8 cellular contexts compared by ENCODE assay signal in the genomic region with DNA sequence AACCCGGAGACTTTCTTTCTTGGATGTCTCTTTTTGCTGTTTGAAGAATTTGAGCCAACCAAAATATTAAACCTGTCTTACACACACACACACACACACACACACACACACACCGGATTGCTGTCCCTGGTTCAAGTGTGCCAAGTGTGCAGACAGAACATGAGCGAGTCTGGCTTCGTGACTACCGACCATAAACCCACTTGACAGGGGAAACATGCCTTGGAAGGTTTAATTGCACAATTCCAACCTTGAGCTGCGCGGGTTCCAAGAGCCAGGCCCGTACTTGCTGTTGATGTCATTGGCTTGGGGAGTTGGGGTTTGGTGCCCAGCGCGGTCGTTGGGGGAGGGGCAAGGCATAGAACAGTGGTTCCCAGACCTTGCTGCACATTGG. TPM values are rescaled to one million over a fixed set of nuclear protein-coding genes. Genes with fewer than 3 reads are reported as not detected.
DNase-seq lines count a peak whose midpoint lies in the region; ATAC-seq, FAIRE-seq and TF ChIP-seq lines count a peak whose summit lies in the region.

No MANE protein-coding gene starts in this region.

- peaks cover 32% of the 10 kb centered on the region for H3K4me1 ChIP-seq in Caco-2
- H3K4me1 ChIP-seq in RWPE2 (ENCODE audit: insufficient read depth, poor library complexity, severe bottlenecking) = peaks cover 32% of the 10 kb centered on the region
- peaks cover 32% of the 10 kb centered on the region for H3K4me1 ChIP-seq in foreskin keratinocyte
- peaks cover 0 to 10% (median 0%) of the 10 kb centered on the region in 3 donors for H3K4me1 ChIP-seq in pancreas

- no peaks in the 10 kb centered on the region for H3K27me3 ChIP-seq in Caco-2 (replicated peaks; ENCODE audit: control insufficient read depth, insufficient read depth, low read length)
- H3K27me3 ChIP-seq in RWPE2 (ENCODE audit: insufficient read depth, poor library complexity, severe bottlenecking) = no peaks in the 10 kb centered on the region
- H3K27me3 ChIP-seq in foreskin keratinocyte = no peaks in the 10 kb centered on the region
- no peaks in the 10 kb centered on the region for H3K27me3 ChIP-seq in pancreas

- DNase-seq in Caco-2 (peak in 1 of 2 experiments; percentile 24), RWPE2 (ENCODE audit: low spot score) (peak; percentile 86), foreskin keratinocyte (peak; percentile 86 to 87), pancreas (peak; percentile 60 to 82 (median 74))

- peak overlapping the region; percentile 81 for H3K4me3 Mint-ChIP-seq in Caco-2 (ENCODE audit: unreplicated experiment)

- H3K36me3 ChIP-seq in Caco-2 (ENCODE audit: control insufficient read depth, insufficient read depth, low read length) (no peaks in the 10 kb centered on the region; the same call in 1 of the 2 replicates), RWPE2 (ENCODE audit: low read depth) (peaks cover 61% of the 10 kb centered on the region), pancreas (no peaks in the 10 kb centered on the region)

- H3K36me3 Mint-ChIP-seq in Caco-2 (ENCODE audit: insufficient read depth, unreplicated experiment) = peaks cover 8% of the 10 kb centered on the region

- H3K9me3 ChIP-seq in Caco-2 = no peaks in the 10 kb centered on the region
- H3K9me3 ChIP-seq in RWPE2 (ENCODE audit: severe bottlenecking) = no peaks in the 10 kb centered on the region
- no peaks in the 10 kb centered on the region for H3K9me3 ChIP-seq in pancreas

- H3K27me3 Mint-ChIP-seq in Caco-2 (ENCODE audit: insufficient read depth, unreplicated experiment) = no peaks in the 10 kb centered on the region

- peak; percentile 24 for ATAC-seq in RWPE2 (ENCODE audit: low read depth)
- ATAC-seq in foreskin keratinocyte = peak; percentile 28
- ATAC-seq in pancreas = peak; percentile 40 to 63 (median 50)
- ATAC-seq in HG02642 (IDR thresholded peaks at IDR 0.05; ENCODE audit: poor library complexity, unreplicated experiment) = no peak
- ATAC-seq in GM19455 (IDR thresholded peaks at IDR 0.05; ENCODE audit: unreplicated experiment) = no peak
- no peak for ATAC-seq in HG03520 (IDR thresholded peaks at IDR 0.05; ENCODE audit: unreplicated experiment)
- ATAC-seq in HG03045 (IDR thresholded peaks at IDR 0.05; ENCODE audit: unreplicated experiment) = no peak

- CTCF ChIA-PET in Caco-2 (lab: Charles Lee) = interaction anchor here (0.7 to 1.7 kb wide), 5 partner anchors 46 to 235 kb away, joined by 3 to 14 read pairs (median 4); no protein-coding TSS in a partner anchor

- no peak for FAIRE-seq in pancreas (lab: Jason Lieb, UNC)

- H3K9me3 Mint-ChIP-seq in Caco-2 (ENCODE audit: unreplicated experiment) = no peaks in the 10 kb centered on the region

- TF ChIP-seq CTCF in Caco-2 (IDR thresholded peaks at IDR 0.05; ENCODE audit: insufficient read depth in 1 of 2, low read depth in 1 of 2, low read length in 1 of 2, severe bottlenecking in 1 of 2, unreplicated experiment in 1 of 2) (no peak), RWPE2 (IDR thresholded peaks at IDR 0.05; ENCODE audit: poor library complexity, severe bottlenecking) (no peak), foreskin keratinocyte (conservative IDR thresholded peaks at IDR 0.05) (no peak), pancreas (IDR thresholded peaks at IDR 0.05) (no peak)

- H3K4me1 Mint-ChIP-seq in Caco-2 (ENCODE audit: low read depth, unreplicated experiment) = peaks cover 16% of the 10 kb centered on the region

- H3K27ac Mint-ChIP-seq in Caco-2 (ENCODE audit: unreplicated experiment) = peak overlapping the region; percentile 23

- POLR2A ChIA-PET in Caco-2 (lab: Charles Lee) = interaction anchor here (0.6 to 1.0 kb wide), 2 partner anchors 27 to 168 kb away, joined by 3 read pairs; no protein-coding TSS in a partner anchor

- H3K27ac ChIP-seq in RWPE2 (ENCODE audit: poor library complexity, severe bottlenecking) (peak overlapping the region; percentile 94), foreskin keratinocyte (peak overlapping the region; percentile 89), pancreas (peak overlapping the region; percentile 89 to 93 (median 92))

- 15 to 20% methylated on average over 11 of the region's 11 CpGs for WGBS in pancreas, 2 donors

- BruUV-seq in Caco-2 (replicated peaks; lab: Mats Ljungman, UMichigan) = no TSS peak

- intact Hi-C loops in Caco-2 (cut with micrococcal nuclease; ENCODE audit: unreplicated experiment) (loop anchor here (2.0 kb wide), 1 partner anchor 140 kb away; no protein-coding TSS in a partner anchor), pancreas (cut with DNase I) (loop anchor here in 2 of 3 donors (10.0 kb wide), 2 partner anchors 54 to 64 kb away; no protein-coding TSS in a partner anchor)

- peak overlapping the region; percentile 86 for H3K4me3 ChIP-seq in Caco-2 (ENCODE audit: low read depth, low read length)
- H3K4me3 ChIP-seq in RWPE2 (ENCODE audit: severe bottlenecking) = peak overlapping the region; percentile 95
- H3K4me3 ChIP-seq in pancreas = peak overlapping the region; percentile 61 to 97 (median 86)

RNA-seq across cellular contexts. Expression of gene EGFR, which starts 1.7 kb away (rescaled TPM):
- total RNA-seq in Caco-2 (2022) = 55.1 and 60.1 TPM in 2 replicates
- 156 and 161 TPM in 2 replicates for total RNA-seq in foreskin keratinocyte
- polyA plus RNA-seq in foreskin keratinocyte = 22.4 and 28.7 TPM in 2 replicates
- total RNA-seq in pancreas = 10 to 100 TPM; 25.6 to 38.8 (median 34.8) TPM
- 1 to 10 TPM; 5.5 to 6.5 TPM for polyA plus RNA-seq in pancreas

Comparison
In these comparisons a context has a peak if more than half of its experiments do, and no peak if none do; other contexts are left out.
1. ATAC-seq: peak in RWPE2 (single experiment), foreskin keratinocyte (single experiment) and pancreas (4 of 4); none in HG02642 (single experiment), GM19455 (single experiment), HG03520 (single experiment) and HG03045 (single experiment).
2. Peak in every context shown above with its lines, with median percentiles within 50 percentile points of each other: H3K4me3 ChIP-seq and H3K27ac ChIP-seq.